In the genomic region with DNA sequence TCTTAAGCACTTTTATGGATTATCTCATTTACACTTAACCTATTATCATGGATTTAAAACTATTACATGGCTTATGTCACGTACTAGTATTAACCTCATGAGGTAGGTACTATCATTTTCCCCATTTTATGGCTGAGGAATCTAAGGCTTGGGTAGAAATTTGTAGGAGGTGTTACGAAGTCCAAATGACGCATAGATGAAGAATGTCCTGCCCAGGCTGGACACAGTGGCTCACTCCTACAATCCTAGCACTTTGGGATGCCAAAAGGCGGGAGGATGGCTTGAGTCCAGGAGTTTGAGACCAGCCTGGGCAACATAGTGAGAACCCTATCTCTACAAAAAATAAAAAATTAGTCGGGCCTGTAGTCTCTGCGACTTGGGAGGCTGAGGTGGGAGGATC, we compare ENCODE assay signal across 15 cellular contexts. TPM values are rescaled to one million over a fixed set of nuclear protein-coding genes. Genes with fewer than 3 reads are reported as not detected.
DNase-seq lines count a peak whose midpoint lies in the region; ATAC-seq and TF ChIP-seq lines count a peak whose summit lies in the region.
"Had no signal": no experiment of that assay in that cellular context is flagged by ENCODE, and none has a peak within 500 bp of the region (broad histone marks: within the 10 kb centered on the region; RNA-seq: fewer than 3 reads in every experiment).

No MANE protein-coding gene starts in this region.

- no peak for TF ChIP-seq RAD21 in HCT116 (IDR thresholded peaks at IDR 0.05; ENCODE audit: low read depth)

- no peak overlapping the region for H3K9ac ChIP-seq in HCT116 (ENCODE audit: low read length)

- H3K4me3 ChIP-seq in AG10803 (ENCODE audit: low read length) (no peak overlapping the region), HCT116 (replicated peaks in 1 of 2; ENCODE audit: low read depth in 1 of 2, low read length in 2 of 2) (no peak overlapping the region), fibroblast of mammary gland (ENCODE audit: control insufficient read depth, low read depth, low read length) (no peak overlapping the region)
- H3K4me3 ChIP-seq: stomach, uterus had no signal

- intact Hi-C loops in HCT116 (cut with micrococcal nuclease) (no loop called here), posterior vena cava (cut with DNase I) (no loop called here)

- no peaks in the 10 kb centered on the region for H3K79me2 ChIP-seq in HCT116 (ENCODE audit: insufficient read depth, low read length)

- H4K20me1 ChIP-seq in HCT116 (ENCODE audit: insufficient read depth), result no peaks in the 10 kb centered on the region

- ATAC-seq in HCT116 (no peak), HG02759 (IDR thresholded peaks at IDR 0.05; ENCODE audit: unreplicated experiment) (no peak), HG03135 (IDR thresholded peaks at IDR 0.05; ENCODE audit: unreplicated experiment) (no peak), HG03520 (IDR thresholded peaks at IDR 0.05; ENCODE audit: unreplicated experiment) (no peak)
- ATAC-seq: esophagus mucosa had no signal

- DNase-seq in AG10803 (ENCODE audit: low read depth) (peak; percentile 49), HCT116 (ENCODE audit: low read depth, low spot score) (no peak), RKO (ENCODE audit: low spot score) (peak; percentile 75), fibroblast of mammary gland (ENCODE audit: low read depth) (peak; percentile 47), posterior vena cava (ENCODE audit: low spot score) (no peak)
- DNase-seq: dermis blood vessel endothelial cell, DMS53, MM.1S, stomach, uterus had no signal

- no peak overlapping the region for H2AFZ ChIP-seq in HCT116 (ENCODE audit: low read depth, low read length, poor library complexity, severe bottlenecking)

- RAD21 ChIA-PET in HCT116 (lab: Charles Lee; ENCODE audit: low non-redundant PET in 1 of 2, low total read pairs in 2 of 2, uncharacterized antibody in 2 of 2, unreplicated experiment in 2 of 2), result no interaction called here

- CTCF ChIA-PET in HCT116 (lab: Charles Lee), result no interaction called here

- no peak for TF ChIP-seq POLR2A in HCT116 (IDR thresholded peaks at IDR 0.05; ENCODE audit: borderline replicate concordance, extremely low read depth, insufficient read depth, insufficient read length)

- POLR2A ChIA-PET in HCT116 (lab: Charles Lee), result no interaction called here

- no peak overlapping the region for H3K27ac ChIP-seq in HCT116 (ENCODE audit: low read depth, low read length)
- H3K27ac ChIP-seq: stomach, uterus had no signal

- peaks cover 6 to 24% of the 10 kb centered on the region in 2 experiments for H3K4me1 ChIP-seq in HCT116 (ENCODE audit: control insufficient read depth in 1 of 2, insufficient read depth in 2 of 2, low read length in 2 of 2)

- TF ChIP-seq CTCF in AG10803 (conservative IDR thresholded peaks at IDR 0.05; ENCODE audit: low read length) (no peak), HCT116 (IDR thresholded peaks at IDR 0.05 in 2 of 3, conservative IDR thresholded peaks at IDR 0.05 in 1 of 3; ENCODE audit: borderline replicate concordance in 1 of 3, insufficient read depth in 1 of 3, low read depth in 2 of 3, low read length in 2 of 3) (no peak), fibroblast of mammary gland (conservative IDR thresholded peaks at IDR 0.05; ENCODE audit: control insufficient read depth, insufficient read depth, low read depth, low read length) (no peak)

- peak overlapping the region; percentile 17; the same call in 1 of the 2 replicates for H3K4me2 ChIP-seq in HCT116 (ENCODE audit: low read length)

- H3K36me3 ChIP-seq in HCT116 (ENCODE audit: control insufficient read depth in 1 of 2, insufficient read depth in 2 of 2, low read length in 2 of 2), result no peaks in the 10 kb centered on the region
- H3K36me3 ChIP-seq: stomach, uterus had no signal

- H3K9me2 ChIP-seq in HCT116 (ENCODE audit: insufficient read depth), result no peaks in the 10 kb centered on the region

- H3K9me3 ChIP-seq in HCT116 (ENCODE audit: control insufficient read depth in 1 of 2, insufficient read depth in 1 of 2, low read depth in 1 of 2, low read length in 2 of 2), result no peaks in the 10 kb centered on the region
- H3K9me3 ChIP-seq: stomach, uterus had no signal

- BruUV-seq in HCT116 (replicated peaks; lab: Mats Ljungman, UMichigan), result no TSS peak

- H3K27me3 ChIP-seq in HCT116 (ENCODE audit: insufficient read depth, low read length), result no peaks in the 10 kb centered on the region
- H3K27me3 ChIP-seq: uterus had no signal

TF ChIP-seq in HCT116, 20 proteins besides CTCF, POLR2A, EP300 and RAD21:
- TF ChIP-seq, protein P1, sequence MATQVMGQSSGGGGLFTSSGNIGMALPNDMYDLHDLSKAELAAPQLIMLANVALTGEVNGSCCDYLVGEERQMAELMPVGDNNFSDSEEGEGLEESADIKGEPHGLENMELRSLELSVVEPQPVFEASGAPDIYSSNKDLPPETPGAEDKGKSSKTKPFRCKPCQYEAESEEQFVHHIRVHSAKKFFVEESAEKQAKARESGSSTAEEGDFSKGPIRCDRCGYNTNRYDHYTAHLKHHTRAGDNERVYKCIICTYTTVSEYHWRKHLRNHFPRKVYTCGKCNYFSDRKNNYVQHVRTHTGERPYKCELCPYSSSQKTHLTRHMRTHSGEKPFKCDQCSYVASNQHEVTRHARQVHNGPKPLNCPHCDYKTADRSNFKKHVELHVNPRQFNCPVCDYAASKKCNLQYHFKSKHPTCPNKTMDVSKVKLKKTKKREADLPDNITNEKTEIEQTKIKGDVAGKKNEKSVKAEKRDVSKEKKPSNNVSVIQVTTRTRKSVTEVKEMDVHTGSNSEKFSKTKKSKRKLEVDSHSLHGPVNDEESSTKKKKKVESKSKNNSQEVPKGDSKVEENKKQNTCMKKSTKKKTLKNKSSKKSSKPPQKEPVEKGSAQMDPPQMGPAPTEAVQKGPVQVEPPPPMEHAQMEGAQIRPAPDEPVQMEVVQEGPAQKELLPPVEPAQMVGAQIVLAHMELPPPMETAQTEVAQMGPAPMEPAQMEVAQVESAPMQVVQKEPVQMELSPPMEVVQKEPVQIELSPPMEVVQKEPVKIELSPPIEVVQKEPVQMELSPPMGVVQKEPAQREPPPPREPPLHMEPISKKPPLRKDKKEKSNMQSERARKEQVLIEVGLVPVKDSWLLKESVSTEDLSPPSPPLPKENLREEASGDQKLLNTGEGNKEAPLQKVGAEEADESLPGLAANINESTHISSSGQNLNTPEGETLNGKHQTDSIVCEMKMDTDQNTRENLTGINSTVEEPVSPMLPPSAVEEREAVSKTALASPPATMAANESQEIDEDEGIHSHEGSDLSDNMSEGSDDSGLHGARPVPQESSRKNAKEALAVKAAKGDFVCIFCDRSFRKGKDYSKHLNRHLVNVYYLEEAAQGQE (IDR thresholded peaks at IDR 0.05; ENCODE audit: low read depth), result no peak
- TF ChIP-seq YY1 (IDR thresholded peaks at IDR 0.05; ENCODE audit: extremely low read depth, insufficient replicate concordance, low read depth, low read length), result no peak
- TF ChIP-seq, protein P2, sequence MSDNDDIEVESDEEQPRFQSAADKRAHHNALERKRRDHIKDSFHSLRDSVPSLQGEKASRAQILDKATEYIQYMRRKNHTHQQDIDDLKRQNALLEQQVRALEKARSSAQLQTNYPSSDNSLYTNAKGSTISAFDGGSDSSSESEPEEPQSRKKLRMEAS (IDR thresholded peaks at IDR 0.05), result no peak
- TF ChIP-seq, protein P3, sequence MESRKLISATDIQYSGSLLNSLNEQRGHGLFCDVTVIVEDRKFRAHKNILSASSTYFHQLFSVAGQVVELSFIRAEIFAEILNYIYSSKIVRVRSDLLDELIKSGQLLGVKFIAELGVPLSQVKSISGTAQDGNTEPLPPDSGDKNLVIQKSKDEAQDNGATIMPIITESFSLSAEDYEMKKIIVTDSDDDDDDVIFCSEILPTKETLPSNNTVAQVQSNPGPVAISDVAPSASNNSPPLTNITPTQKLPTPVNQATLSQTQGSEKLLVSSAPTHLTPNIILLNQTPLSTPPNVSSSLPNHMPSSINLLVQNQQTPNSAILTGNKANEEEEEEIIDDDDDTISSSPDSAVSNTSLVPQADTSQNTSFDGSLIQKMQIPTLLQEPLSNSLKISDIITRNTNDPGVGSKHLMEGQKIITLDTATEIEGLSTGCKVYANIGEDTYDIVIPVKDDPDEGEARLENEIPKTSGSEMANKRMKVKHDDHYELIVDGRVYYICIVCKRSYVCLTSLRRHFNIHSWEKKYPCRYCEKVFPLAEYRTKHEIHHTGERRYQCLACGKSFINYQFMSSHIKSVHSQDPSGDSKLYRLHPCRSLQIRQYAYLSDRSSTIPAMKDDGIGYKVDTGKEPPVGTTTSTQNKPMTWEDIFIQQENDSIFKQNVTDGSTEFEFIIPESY (IDR thresholded peaks at IDR 0.05; ENCODE audit: extremely low read depth, insufficient replicate concordance, low read length), result no peak
- TF ChIP-seq JUND (IDR thresholded peaks at IDR 0.05), result no peak
- no peak for TF ChIP-seq CEBPB (IDR thresholded peaks at IDR 0.05; ENCODE audit: low read depth)
- TF ChIP-seq SIN3A (IDR thresholded peaks at IDR 0.05; ENCODE audit: low read depth), result no peak
- TF ChIP-seq, protein P4, sequence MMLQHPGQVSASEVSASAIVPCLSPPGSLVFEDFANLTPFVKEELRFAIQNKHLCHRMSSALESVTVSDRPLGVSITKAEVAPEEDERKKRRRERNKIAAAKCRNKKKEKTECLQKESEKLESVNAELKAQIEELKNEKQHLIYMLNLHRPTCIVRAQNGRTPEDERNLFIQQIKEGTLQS (IDR thresholded peaks at IDR 0.05), result no peak
- TF ChIP-seq FOSL1 (IDR thresholded peaks at IDR 0.05; ENCODE audit: low read depth), result no peak
- no peak for TF ChIP-seq SRF (IDR thresholded peaks at IDR 0.05; ENCODE audit: low read depth)
- no peak for TF ChIP-seq ZFX (IDR thresholded peaks at IDR 0.05)
- TF ChIP-seq EGR1 (IDR thresholded peaks at IDR 0.05; ENCODE audit: low read depth), result no peak
- no peak for TF ChIP-seq CBX3 (IDR thresholded peaks at IDR 0.05; ENCODE audit: low read depth)
- no peak for TF ChIP-seq SP1 (IDR thresholded peaks at IDR 0.05; ENCODE audit: low read depth)
- no peak for TF ChIP-seq POLR2AphosphoS5 (IDR thresholded peaks at IDR 0.05; ENCODE audit: low read depth, low read length)
- no peak for TF ChIP-seq EZH2 (IDR thresholded peaks at IDR 0.05)
- TF ChIP-seq ZNF274 (IDR thresholded peaks at IDR 0.05; ENCODE audit: low read depth, low read length), result no peak

RNA-seq across cellular contexts. Expression of a gene that starts 4.8 kb away (rescaled TPM):
- total RNA-seq in HCT116 (2021; ENCODE audit: unreplicated experiment) (3.5 TPM), posterior vena cava (under 1 TPM; 0.19 to 0.42 TPM)
- 3.6 and 4.2 TPM in 2 replicates for polyA plus RNA-seq in HCT116 (2012)
- total RNA-seq: dermis blood vessel endothelial cell had no signal

RNA-seq across cellular contexts. Expression of a gene that starts 25.4 kb away (rescaled TPM):
- total RNA-seq in HCT116 (2021; ENCODE audit: unreplicated experiment), result 76.4 TPM
- polyA plus RNA-seq in HCT116 (2012), result 34.8 and 38.1 TPM in 2 replicates
- total RNA-seq in posterior vena cava, result under 1 TPM; 0.10 to 0.65 TPM

RNA-seq across cellular contexts. Expression of a gene that starts 57.7 kb away (rescaled TPM):
- total RNA-seq in HCT116 (2021; ENCODE audit: unreplicated experiment), result not detected
- polyA plus RNA-seq in HCT116 (2012), result 0.40 and 0.51 TPM in 2 replicates
- 1 to 10 TPM in 1 of 2 donors, under 1 TPM in 1; 0.51 to 1.7 TPM for total RNA-seq in posterior vena cava
- total RNA-seq: esophagus mucosa, SK-MEL-5 had no signal

Comparison
In these comparisons a context has a peak if more than half of its experiments do, and no peak if none do; other contexts are left out.
1. DNase-seq: peak in AG10803 (single experiment), RKO (single experiment) and fibroblast of mammary gland (single experiment); none in HCT116 (single experiment) and posterior vena cava (single experiment).
2. RNA of a gene that starts 25.4 kb away (total RNA-seq): 76.4 TPM in HCT116 (single experiment); 0.10 to 0.65 TPM in posterior vena cava; every median in the first group is over 10 times any median in the second.